Comparison of ENCODE assay signal across 2 cellular contexts in the genomic region with DNA sequence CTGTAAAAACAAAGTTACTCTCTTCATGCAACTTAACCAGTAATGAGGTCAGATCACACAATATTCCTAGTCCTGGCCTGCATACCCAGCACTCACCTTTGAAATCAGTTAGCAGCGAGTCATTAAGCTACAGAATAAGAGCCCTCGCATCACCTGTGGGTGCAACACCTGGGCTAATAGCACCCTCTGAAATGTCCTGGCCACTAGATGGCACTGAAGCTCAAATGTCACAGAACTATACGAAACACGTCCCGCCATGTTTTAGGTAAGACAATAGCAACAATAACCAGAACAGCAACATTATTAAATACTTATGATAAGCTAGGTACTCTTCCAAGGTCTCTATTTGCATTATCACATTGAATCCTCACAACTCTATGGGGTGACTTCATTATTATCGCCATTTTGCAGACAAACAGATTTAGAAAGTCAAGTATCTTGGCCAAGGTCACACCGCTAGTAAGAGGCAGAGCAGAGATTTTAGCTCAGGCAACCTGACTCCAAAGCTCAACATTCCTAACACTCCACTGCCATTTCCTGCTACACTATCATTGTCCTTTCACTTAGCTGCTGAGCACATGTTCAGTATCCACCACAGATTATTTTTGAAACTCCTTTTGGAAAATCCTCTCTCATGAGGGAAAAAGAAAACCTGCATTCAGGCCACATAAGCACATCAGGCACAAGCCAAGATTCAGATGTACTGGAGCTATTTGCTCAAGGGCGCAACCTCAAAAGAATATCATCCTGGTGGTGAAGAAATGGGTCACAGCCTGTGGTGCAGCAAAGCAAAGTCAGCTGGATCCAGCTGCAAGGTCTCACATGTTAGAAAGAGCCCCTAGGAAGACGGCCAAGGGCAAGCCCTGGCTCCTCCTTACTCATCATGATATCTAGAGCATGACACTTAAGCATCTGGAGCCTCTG.
TF ChIP-seq lines count a peak whose summit lies in the region.

No MANE protein-coding gene starts in this region.

TF ChIP-seq in SK-N-SH, 30 proteins besides CTCF, POLR2A, EP300 and RAD21:
- no peak for TF ChIP-seq ELF1 (IDR thresholded peaks at IDR 0.05)
- TF ChIP-seq, protein P1, sequence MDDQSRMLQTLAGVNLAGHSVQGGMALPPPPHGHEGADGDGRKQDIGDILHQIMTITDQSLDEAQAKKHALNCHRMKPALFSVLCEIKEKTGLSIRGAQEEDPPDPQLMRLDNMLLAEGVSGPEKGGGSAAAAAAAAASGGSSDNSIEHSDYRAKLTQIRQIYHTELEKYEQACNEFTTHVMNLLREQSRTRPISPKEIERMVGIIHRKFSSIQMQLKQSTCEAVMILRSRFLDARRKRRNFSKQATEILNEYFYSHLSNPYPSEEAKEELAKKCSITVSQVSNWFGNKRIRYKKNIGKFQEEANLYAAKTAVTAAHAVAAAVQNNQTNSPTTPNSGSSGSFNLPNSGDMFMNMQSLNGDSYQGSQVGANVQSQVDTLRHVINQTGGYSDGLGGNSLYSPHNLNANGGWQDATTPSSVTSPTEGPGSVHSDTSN (IDR thresholded peaks at IDR 0.05) = no peak
- no peak for TF ChIP-seq MXI1 (IDR thresholded peaks at IDR 0.05; ENCODE audit: low read depth, low read length)
- TF ChIP-seq EZH2phosphoT487 (IDR thresholded peaks at IDR 0.05; ENCODE audit: borderline replicate concordance, low read depth) = no peak
- TF ChIP-seq JUND (IDR thresholded peaks at IDR 0.05) = no peak
- TF ChIP-seq TAF1 (IDR thresholded peaks at IDR 0.05; ENCODE audit: borderline replicate concordance, low read depth, low read length) = no peak
- no peak for TF ChIP-seq TEAD4 (IDR thresholded peaks at IDR 0.05; ENCODE audit: borderline replicate concordance, insufficient read depth)
- TF ChIP-seq YY1 (IDR thresholded peaks at IDR 0.05; ENCODE audit: low read depth) = no peak
- TF ChIP-seq, protein P2, sequence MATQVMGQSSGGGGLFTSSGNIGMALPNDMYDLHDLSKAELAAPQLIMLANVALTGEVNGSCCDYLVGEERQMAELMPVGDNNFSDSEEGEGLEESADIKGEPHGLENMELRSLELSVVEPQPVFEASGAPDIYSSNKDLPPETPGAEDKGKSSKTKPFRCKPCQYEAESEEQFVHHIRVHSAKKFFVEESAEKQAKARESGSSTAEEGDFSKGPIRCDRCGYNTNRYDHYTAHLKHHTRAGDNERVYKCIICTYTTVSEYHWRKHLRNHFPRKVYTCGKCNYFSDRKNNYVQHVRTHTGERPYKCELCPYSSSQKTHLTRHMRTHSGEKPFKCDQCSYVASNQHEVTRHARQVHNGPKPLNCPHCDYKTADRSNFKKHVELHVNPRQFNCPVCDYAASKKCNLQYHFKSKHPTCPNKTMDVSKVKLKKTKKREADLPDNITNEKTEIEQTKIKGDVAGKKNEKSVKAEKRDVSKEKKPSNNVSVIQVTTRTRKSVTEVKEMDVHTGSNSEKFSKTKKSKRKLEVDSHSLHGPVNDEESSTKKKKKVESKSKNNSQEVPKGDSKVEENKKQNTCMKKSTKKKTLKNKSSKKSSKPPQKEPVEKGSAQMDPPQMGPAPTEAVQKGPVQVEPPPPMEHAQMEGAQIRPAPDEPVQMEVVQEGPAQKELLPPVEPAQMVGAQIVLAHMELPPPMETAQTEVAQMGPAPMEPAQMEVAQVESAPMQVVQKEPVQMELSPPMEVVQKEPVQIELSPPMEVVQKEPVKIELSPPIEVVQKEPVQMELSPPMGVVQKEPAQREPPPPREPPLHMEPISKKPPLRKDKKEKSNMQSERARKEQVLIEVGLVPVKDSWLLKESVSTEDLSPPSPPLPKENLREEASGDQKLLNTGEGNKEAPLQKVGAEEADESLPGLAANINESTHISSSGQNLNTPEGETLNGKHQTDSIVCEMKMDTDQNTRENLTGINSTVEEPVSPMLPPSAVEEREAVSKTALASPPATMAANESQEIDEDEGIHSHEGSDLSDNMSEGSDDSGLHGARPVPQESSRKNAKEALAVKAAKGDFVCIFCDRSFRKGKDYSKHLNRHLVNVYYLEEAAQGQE (IDR thresholded peaks at IDR 0.05; ENCODE audit: low read depth, low read length) = no peak
- TF ChIP-seq RFX5 (IDR thresholded peaks at IDR 0.05; ENCODE audit: low read length) = no peak

TF ChIP-seq in SK-N-SH treated with all-trans-retinoic acid at 6 μM for 48 hours, 23 proteins besides CTCF, POLR2A, EP300 and RAD21:
- TF ChIP-seq GLIS3 (CRISPR knock-in tag; IDR thresholded peaks at IDR 0.05) (no peak), ZC3H10 (CRISPR knock-in tag; IDR thresholded peaks at IDR 0.05) (no peak), ZFP30 (CRISPR knock-in tag; IDR thresholded peaks at IDR 0.05) (no peak), RARB (CRISPR knock-in tag; IDR thresholded peaks at IDR 0.05) (no peak), SNAI2 (CRISPR knock-in tag; IDR thresholded peaks at IDR 0.05) (no peak), BACH2 (CRISPR knock-in tag; IDR thresholded peaks at IDR 0.05; ENCODE audit: borderline replicate concordance) (no peak), ZNF565 (CRISPR knock-in tag; conservative IDR thresholded peaks at IDR 0.05; ENCODE audit: low read depth) (no peak), TOX (CRISPR knock-in tag; IDR thresholded peaks at IDR 0.05; ENCODE audit: borderline replicate concordance) (no peak), ESRRG (CRISPR knock-in tag; IDR thresholded peaks at IDR 0.05) (no peak), ZNF70 (CRISPR knock-in tag; IDR thresholded peaks at IDR 0.05) (no peak), PPARA (CRISPR knock-in tag; IDR thresholded peaks at IDR 0.05; ENCODE audit: borderline replicate concordance) (no peak), ARNTL (CRISPR knock-in tag; IDR thresholded peaks at IDR 0.05; ENCODE audit: borderline replicate concordance, low read depth) (no peak), ZNF8 (CRISPR knock-in tag; IDR thresholded peaks at IDR 0.05) (no peak), ZFP3 (CRISPR knock-in tag; IDR thresholded peaks at IDR 0.05) (no peak), TCF4 (CRISPR knock-in tag; IDR thresholded peaks at IDR 0.05; ENCODE audit: borderline replicate concordance) (no peak)
- TF ChIP-seq, protein P3, sequence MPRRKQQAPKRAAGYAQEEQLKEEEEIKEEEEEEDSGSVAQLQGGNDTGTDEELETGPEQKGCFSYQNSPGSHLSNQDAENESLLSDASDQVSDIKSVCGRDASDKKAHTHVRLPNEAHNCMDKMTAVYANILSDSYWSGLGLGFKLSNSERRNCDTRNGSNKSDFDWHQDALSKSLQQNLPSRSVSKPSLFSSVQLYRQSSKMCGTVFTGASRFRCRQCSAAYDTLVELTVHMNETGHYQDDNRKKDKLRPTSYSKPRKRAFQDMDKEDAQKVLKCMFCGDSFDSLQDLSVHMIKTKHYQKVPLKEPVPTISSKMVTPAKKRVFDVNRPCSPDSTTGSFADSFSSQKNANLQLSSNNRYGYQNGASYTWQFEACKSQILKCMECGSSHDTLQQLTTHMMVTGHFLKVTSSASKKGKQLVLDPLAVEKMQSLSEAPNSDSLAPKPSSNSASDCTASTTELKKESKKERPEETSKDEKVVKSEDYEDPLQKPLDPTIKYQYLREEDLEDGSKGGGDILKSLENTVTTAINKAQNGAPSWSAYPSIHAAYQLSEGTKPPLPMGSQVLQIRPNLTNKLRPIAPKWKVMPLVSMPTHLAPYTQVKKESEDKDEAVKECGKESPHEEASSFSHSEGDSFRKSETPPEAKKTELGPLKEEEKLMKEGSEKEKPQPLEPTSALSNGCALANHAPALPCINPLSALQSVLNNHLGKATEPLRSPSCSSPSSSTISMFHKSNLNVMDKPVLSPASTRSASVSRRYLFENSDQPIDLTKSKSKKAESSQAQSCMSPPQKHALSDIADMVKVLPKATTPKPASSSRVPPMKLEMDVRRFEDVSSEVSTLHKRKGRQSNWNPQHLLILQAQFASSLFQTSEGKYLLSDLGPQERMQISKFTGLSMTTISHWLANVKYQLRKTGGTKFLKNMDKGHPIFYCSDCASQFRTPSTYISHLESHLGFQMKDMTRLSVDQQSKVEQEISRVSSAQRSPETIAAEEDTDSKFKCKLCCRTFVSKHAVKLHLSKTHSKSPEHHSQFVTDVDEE (CRISPR knock-in tag; IDR thresholded peaks at IDR 0.05) = no peak
- TF ChIP-seq, protein P4, sequence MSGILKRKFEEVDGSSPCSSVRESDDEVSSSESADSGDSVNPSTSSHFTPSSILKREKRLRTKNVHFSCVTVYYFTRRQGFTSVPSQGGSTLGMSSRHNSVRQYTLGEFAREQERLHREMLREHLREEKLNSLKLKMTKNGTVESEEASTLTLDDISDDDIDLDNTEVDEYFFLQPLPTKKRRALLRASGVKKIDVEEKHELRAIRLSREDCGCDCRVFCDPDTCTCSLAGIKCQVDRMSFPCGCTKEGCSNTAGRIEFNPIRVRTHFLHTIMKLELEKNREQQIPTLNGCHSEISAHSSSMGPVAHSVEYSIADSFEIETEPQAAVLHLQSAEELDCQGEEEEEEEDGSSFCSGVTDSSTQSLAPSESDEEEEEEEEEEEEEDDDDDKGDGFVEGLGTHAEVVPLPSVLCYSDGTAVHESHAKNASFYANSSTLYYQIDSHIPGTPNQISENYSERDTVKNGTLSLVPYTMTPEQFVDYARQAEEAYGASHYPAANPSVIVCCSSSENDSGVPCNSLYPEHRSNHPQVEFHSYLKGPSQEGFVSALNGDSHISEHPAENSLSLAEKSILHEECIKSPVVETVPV (CRISPR knock-in tag; IDR thresholded peaks at IDR 0.05) = no peak
- TF ChIP-seq, protein P5, sequence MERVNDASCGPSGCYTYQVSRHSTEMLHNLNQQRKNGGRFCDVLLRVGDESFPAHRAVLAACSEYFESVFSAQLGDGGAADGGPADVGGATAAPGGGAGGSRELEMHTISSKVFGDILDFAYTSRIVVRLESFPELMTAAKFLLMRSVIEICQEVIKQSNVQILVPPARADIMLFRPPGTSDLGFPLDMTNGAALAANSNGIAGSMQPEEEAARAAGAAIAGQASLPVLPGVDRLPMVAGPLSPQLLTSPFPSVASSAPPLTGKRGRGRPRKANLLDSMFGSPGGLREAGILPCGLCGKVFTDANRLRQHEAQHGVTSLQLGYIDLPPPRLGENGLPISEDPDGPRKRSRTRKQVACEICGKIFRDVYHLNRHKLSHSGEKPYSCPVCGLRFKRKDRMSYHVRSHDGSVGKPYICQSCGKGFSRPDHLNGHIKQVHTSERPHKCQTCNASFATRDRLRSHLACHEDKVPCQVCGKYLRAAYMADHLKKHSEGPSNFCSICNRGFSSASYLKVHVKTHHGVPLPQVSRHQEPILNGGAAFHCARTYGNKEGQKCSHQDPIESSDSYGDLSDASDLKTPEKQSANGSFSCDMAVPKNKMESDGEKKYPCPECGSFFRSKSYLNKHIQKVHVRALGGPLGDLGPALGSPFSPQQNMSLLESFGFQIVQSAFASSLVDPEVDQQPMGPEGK (CRISPR knock-in tag; IDR thresholded peaks at IDR 0.05; ENCODE audit: borderline replicate concordance) = no peak
- TF ChIP-seq, protein P6, sequence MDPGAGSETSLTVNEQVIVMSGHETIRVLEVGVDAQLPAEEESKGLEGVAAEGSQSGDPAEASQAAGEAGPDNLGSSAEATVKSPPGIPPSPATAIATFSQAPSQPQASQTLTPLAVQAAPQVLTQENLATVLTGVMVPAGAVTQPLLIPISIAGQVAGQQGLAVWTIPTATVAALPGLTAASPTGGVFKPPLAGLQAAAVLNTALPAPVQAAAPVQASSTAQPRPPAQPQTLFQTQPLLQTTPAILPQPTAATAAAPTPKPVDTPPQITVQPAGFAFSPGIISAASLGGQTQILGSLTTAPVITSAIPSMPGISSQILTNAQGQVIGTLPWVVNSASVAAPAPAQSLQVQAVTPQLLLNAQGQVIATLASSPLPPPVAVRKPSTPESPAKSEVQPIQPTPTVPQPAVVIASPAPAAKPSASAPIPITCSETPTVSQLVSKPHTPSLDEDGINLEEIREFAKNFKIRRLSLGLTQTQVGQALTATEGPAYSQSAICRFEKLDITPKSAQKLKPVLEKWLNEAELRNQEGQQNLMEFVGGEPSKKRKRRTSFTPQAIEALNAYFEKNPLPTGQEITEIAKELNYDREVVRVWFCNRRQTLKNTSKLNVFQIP (CRISPR knock-in tag; IDR thresholded peaks at IDR 0.05; ENCODE audit: borderline replicate concordance, low read depth) = no peak
TF ChIP-seq in SK-N-SH treated with all-trans-retinoic acid at 6 μM for 48 hours: peak in this region for 0.
